ENCODE assay signal across 8 cellular contexts in the genomic region with DNA sequence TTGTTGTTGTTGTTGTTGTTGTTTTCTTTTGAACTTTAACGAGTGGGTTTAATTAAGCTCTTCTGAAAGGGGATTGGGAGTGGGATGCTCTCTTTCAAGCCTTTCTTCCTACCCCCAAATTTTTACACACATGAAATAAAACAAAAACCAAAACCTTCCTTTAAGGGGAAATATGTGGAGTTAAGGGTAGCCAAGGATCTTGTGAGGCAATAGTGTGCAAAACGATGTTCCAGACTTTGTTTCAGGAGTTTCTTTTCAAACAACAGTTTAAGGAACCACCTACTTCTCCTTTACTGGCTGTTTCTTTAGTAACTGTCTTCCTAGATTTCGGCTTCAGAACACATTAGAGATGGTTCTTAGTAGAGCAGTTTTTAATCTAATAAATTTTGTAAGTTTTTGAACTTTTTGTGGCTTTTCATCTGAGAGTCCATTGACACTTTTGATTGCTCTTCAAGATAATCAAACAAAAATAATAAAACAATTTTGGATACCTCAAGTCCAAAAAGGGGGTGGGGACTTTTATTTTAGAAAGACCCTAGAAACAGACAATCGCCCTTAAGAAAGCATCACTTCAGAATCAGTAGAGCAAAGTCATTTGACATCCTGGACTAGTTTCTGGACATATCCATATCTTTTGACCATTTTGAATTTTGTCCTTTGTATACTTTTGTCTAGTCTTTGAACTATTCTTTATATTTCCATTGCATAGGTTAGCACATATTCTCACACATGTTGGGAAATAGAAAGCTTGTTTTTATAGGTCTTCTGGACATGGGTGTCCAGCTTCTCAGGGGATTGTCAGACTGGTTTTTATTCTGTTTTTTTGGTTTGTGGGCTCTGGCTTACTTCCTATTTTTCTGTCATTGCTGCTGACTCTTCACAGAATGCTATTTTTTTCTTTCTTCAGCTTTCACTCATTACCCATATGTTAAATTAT. TPM values are rescaled to one million over a fixed set of nuclear protein-coding genes. Genes with fewer than 3 reads are reported as not detected.
A peak's percentile ranks its signal among the peaks of the same experiment; 100 is the strongest.
DNase-seq lines count a peak whose midpoint lies in the region; ATAC-seq and TF ChIP-seq lines count a peak whose summit lies in the region.

No MANE protein-coding gene starts in this region.

- ATAC-seq in heart right ventricle, result peak in 1 of 8 donors; percentile 34
- no peak for ATAC-seq in left ventricle myocardium superior
- ATAC-seq in HG03159 (IDR thresholded peaks at IDR 0.05; ENCODE audit: unreplicated experiment), result peak; percentile 41
- ATAC-seq in mucosa of descending colon, result no peak

- WGBS in heart right ventricle, 2 donors, result 62 to 64% methylated on average over 4 of the region's 4 CpGs

- peak overlapping the region in 6 of 10 donors; percentile 3 to 35 (median 7) for H3K4me3 ChIP-seq in heart right ventricle
- H3K4me3 ChIP-seq in mucosa of descending colon, result no peak overlapping the region

- H3K27me3 Mint-ChIP-seq in nephron (ENCODE audit: low read depth) (no peaks in the 10 kb centered on the region), type B pancreatic cell (no peaks in the 10 kb centered on the region)

- TF ChIP-seq CTCF in heart right ventricle (IDR thresholded peaks at IDR 0.05) (no peak), nephron (IDR thresholded peaks at IDR 0.05; ENCODE audit: unreplicated experiment in 3 of 3) (no peak), type B pancreatic cell (conservative IDR thresholded peaks at IDR 0.05) (no peak), mucosa of descending colon (IDR thresholded peaks at IDR 0.05) (no peak)

- peaks cover 6% of the 10 kb centered on the region for H3K9me3 Mint-ChIP-seq in nephron
- H3K9me3 Mint-ChIP-seq in type B pancreatic cell, result no peaks in the 10 kb centered on the region

- peaks cover 19% of the 10 kb centered on the region for H3K36me3 Mint-ChIP-seq in nephron (ENCODE audit: low read depth)
- peaks cover 11% of the 10 kb centered on the region for H3K36me3 Mint-ChIP-seq in type B pancreatic cell

- peak overlapping the region in 2 of 3 experiments; percentile 46 to 66 for H3K27ac Mint-ChIP-seq in nephron
- H3K27ac Mint-ChIP-seq in type B pancreatic cell, result no peak overlapping the region

- H3K36me3 ChIP-seq in heart right ventricle (peaks cover 0 to 3% (median 0%) of the 10 kb centered on the region in 9 donors), mucosa of descending colon (ENCODE audit: low read depth) (no peaks in the 10 kb centered on the region)

- no peak for DNase-seq in heart right ventricle
- DNase-seq in left ventricle myocardium superior, result no peak
- DNase-seq in amniotic epithelial cell (ENCODE audit: low read depth), result peak; percentile 25
- DNase-seq in type B pancreatic cell (ENCODE audit: extremely low spot score, unreplicated experiment), result no peak
- DNase-seq in mucosa of descending colon, result no peak
- DNase-seq in stimulated activated naive CD4-positive, alpha-beta T cell (lab: John Stamatoyannopoulos, UW), result no peak

- peaks cover 0 to 72% (median 29%) of the 10 kb centered on the region in 9 donors for H3K4me1 ChIP-seq in heart right ventricle
- H3K4me1 ChIP-seq in mucosa of descending colon (ENCODE audit: low read depth), result peaks cover 10% of the 10 kb centered on the region

- intact Hi-C loops in heart right ventricle (cut with DNase I) (loop anchor here in 2 of 10 donors (10.0 kb wide), 2 partner anchors 797 to 1403 kb away; a partner anchor contains a TSS), left ventricle myocardium superior (cut with micrococcal nuclease) (no loop called here), mucosa of descending colon (cut with DNase I, micrococcal nuclease) (no loop called here)

- H3K4me1 Mint-ChIP-seq in nephron (peaks cover 39% of the 10 kb centered on the region), type B pancreatic cell (ENCODE audit: unreplicated experiment) (peaks cover 12% of the 10 kb centered on the region)

- peak overlapping the region; percentile 62 to 96 (median 76) for H3K4me3 Mint-ChIP-seq in nephron
- no peak overlapping the region for H3K4me3 Mint-ChIP-seq in type B pancreatic cell

- H3K27ac ChIP-seq in heart right ventricle, result peak overlapping the region in 7 of 10 donors; percentile 12 to 66 (median 30)

- H3K27me3 ChIP-seq in heart right ventricle, result no peaks in the 10 kb centered on the region

- no peaks in the 10 kb centered on the region for H3K9me3 ChIP-seq in heart right ventricle
- no peaks in the 10 kb centered on the region for H3K9me3 ChIP-seq in mucosa of descending colon

RNA-seq across cellular contexts. Expression of a gene that starts 6.0 kb away (rescaled TPM):
- total RNA-seq in heart right ventricle (10 to 100 TPM in 2 of 10 donors, 1 to 10 TPM in 8; 5.2 to 15.0 (median 7.8) TPM), left ventricle myocardium superior (6.3 TPM), type B pancreatic cell (ENCODE audit: low replicate concordance) (30.3 and 32.1 TPM in 2 replicates), mucosa of descending colon (10 to 100 TPM; 14.2 to 30.1 (median 14.7) TPM)
- polyA plus RNA-seq in heart right ventricle, result 1 to 10 TPM; 2.9 to 3.4 TPM
